11 cellular contexts compared by ENCODE assay signal in the genomic region with DNA sequence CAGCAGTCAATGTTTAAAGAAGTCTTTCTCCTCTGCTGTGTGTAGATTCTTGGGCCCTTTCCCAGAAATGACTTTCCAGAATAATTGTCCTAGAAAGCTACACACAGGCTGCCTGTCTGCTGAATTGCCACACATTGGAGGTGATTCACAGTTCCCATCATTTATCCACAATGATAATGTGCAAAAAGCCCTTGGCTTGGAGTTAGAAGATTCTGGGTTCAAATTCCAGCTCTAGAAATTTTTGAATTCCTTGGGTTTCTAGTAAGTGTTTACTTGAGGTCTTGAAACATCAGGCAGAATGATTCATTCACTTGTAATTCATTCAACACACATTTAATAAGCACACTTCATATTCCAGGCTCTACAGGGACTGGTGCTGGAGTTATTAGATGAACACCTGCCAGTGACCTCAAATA. TPM values are rescaled to one million over a fixed set of nuclear protein-coding genes. Genes with fewer than 3 reads are reported as not detected.
DNase-seq lines count a peak whose midpoint lies in the region; ATAC-seq and TF ChIP-seq lines count a peak whose summit lies in the region.
"Had no signal": no experiment of that assay in that cellular context is flagged by ENCODE, and none has a peak within 500 bp of the region (broad histone marks: within the 10 kb centered on the region; RNA-seq: fewer than 3 reads in every experiment).

No MANE protein-coding gene starts in this region.

- H3K9me3 Mint-ChIP-seq in activated naive CD4-positive, alpha-beta T cell treated with anti-CD3 and anti-CD28 coated beads for 36 hours, result no peaks in the 10 kb centered on the region
- H3K9me3 Mint-ChIP-seq: activated naive CD4-positive, alpha-beta T cell treated with anti-CD3 and anti-CD28 coated beads, Interleukin-2, amount 50 U/mL, for 72 hours; WTC11 had no signal

- no peak overlapping the region for H2AFZ ChIP-seq in osteoblast (ENCODE audit: low read length)

- H3K36me3 ChIP-seq in osteoblast (ENCODE audit: insufficient read depth, low read length), result no peaks in the 10 kb centered on the region

- H3K4me3 Mint-ChIP-seq in activated naive CD4-positive, alpha-beta T cell treated with anti-CD3 and anti-CD28 coated beads for 36 hours, result no peak overlapping the region
- H3K4me3 Mint-ChIP-seq: WTC11 had no signal

- peaks cover 61% of the 10 kb centered on the region for H3K27me3 ChIP-seq in osteoblast (ENCODE audit: insufficient read depth, low read length)

- H3K27ac ChIP-seq in epithelial cell of prostate (peak overlapping the region; percentile 16), osteoblast (ENCODE audit: low read depth, low read length) (no peak overlapping the region)

- peak overlapping the region; percentile 12 for H3K4me2 ChIP-seq in osteoblast (ENCODE audit: insufficient read depth, low read length)

- H3K36me3 Mint-ChIP-seq in activated naive CD4-positive, alpha-beta T cell treated with anti-CD3 and anti-CD28 coated beads for 36 hours (ENCODE audit: low read depth), result no peaks in the 10 kb centered on the region
- H3K36me3 Mint-ChIP-seq: activated naive CD4-positive, alpha-beta T cell treated with anti-CD3 and anti-CD28 coated beads, Interleukin-2, amount 50 U/mL, for 72 hours; WTC11 had no signal

- H3K4me1 ChIP-seq in osteoblast (ENCODE audit: insufficient read depth, low read length), result peaks cover 27% of the 10 kb centered on the region

- DNase-seq in GM04504 (ENCODE audit: low read depth), result peak; percentile 75
- peak; percentile 91 for DNase-seq in NCI-H226
- DNase-seq in epithelial cell of prostate (ENCODE audit: low read depth, low spot score), result no peak
- peak; percentile 87 for DNase-seq in osteoblast (ENCODE audit: insufficient read length, low spot score, missing footprints)
- no peak for DNase-seq in activated naive CD4-positive, alpha-beta T cell treated with anti-CD3 and anti-CD28 coated beads for 36 hours
- DNase-seq: NCI-H82 had no signal

- peaks cover 10% of the 10 kb centered on the region for H3K27me3 Mint-ChIP-seq in activated naive CD4-positive, alpha-beta T cell treated with anti-CD3 and anti-CD28 coated beads for 36 hours (ENCODE audit: low read depth)

- CTCF ChIA-PET in activated naive CD4-positive, alpha-beta T cell treated with anti-CD3 and anti-CD28 coated beads for 36 hours (lab: Charles Lee), result no interaction called here

- H3K27ac Mint-ChIP-seq in activated naive CD4-positive, alpha-beta T cell treated with anti-CD3 and anti-CD28 coated beads for 36 hours, result no peak overlapping the region
- H3K27ac Mint-ChIP-seq: activated naive CD4-positive, alpha-beta T cell treated with anti-CD3 and anti-CD28 coated beads, Interleukin-2, amount 50 U/mL, for 72 hours; WTC11 had no signal

- H3K79me2 ChIP-seq in osteoblast (ENCODE audit: insufficient read depth, low read length), result no peaks in the 10 kb centered on the region

- intact Hi-C loops in activated naive CD4-positive, alpha-beta T cell treated with anti-CD3 and anti-CD28 coated beads for 36 hours (cut with micrococcal nuclease), result no loop called here

- H3K4me1 Mint-ChIP-seq in activated naive CD4-positive, alpha-beta T cell treated with anti-CD3 and anti-CD28 coated beads for 36 hours (ENCODE audit: low read depth), result no peaks in the 10 kb centered on the region

- H3K9me3 ChIP-seq in osteoblast (ENCODE audit: low read depth, low read length), result no peaks in the 10 kb centered on the region

- no peak for ATAC-seq in GM21528 (IDR thresholded peaks at IDR 0.05; ENCODE audit: low FRiP score, unreplicated experiment)
- ATAC-seq in HG03108 (IDR thresholded peaks at IDR 0.05; ENCODE audit: unreplicated experiment), result no peak
- no peak for ATAC-seq in GM18909 (IDR thresholded peaks at IDR 0.05; ENCODE audit: poor library complexity, unreplicated experiment)
- ATAC-seq: activated naive CD4-positive, alpha-beta T cell treated with anti-CD3 and anti-CD28 coated beads, Interleukin-2, amount 50 U/mL, for 72 hours; WTC11 had no signal

- H4K20me1 ChIP-seq in osteoblast (ENCODE audit: insufficient read depth, low read length), result peaks cover 10% of the 10 kb centered on the region

- H3K4me3 ChIP-seq in osteoblast (ENCODE audit: insufficient read depth, low read length), result no peak overlapping the region

- no peak for TF ChIP-seq CTCF in osteoblast (IDR thresholded peaks at IDR 0.05; ENCODE audit: extremely low read depth, low read depth, low read length)

RNA-seq across cellular contexts. Expression of gene EPB41L4B, which starts 28.6 kb away (rescaled TPM):
- total RNA-seq in osteoblast, result 2.1 and 2.2 TPM in 2 replicates
- under 1 TPM; 0.24 to 0.25 TPM for total RNA-seq in activated naive CD4-positive, alpha-beta T cell treated with anti-CD3 and anti-CD28 coated beads for 36 hours

Comparison
In these comparisons a context has a peak if more than half of its experiments do, and no peak if none do; other contexts are left out.
1. DNase-seq: peak in GM04504 (single experiment), NCI-H226 (single experiment) and osteoblast (single experiment); none in epithelial cell of prostate (single experiment) and activated naive CD4-positive, alpha-beta T cell treated with anti-CD3 and anti-CD28 coated beads for 36 hours (single experiment).